ENCODE assay signal across 9 cellular contexts in the genomic region with DNA sequence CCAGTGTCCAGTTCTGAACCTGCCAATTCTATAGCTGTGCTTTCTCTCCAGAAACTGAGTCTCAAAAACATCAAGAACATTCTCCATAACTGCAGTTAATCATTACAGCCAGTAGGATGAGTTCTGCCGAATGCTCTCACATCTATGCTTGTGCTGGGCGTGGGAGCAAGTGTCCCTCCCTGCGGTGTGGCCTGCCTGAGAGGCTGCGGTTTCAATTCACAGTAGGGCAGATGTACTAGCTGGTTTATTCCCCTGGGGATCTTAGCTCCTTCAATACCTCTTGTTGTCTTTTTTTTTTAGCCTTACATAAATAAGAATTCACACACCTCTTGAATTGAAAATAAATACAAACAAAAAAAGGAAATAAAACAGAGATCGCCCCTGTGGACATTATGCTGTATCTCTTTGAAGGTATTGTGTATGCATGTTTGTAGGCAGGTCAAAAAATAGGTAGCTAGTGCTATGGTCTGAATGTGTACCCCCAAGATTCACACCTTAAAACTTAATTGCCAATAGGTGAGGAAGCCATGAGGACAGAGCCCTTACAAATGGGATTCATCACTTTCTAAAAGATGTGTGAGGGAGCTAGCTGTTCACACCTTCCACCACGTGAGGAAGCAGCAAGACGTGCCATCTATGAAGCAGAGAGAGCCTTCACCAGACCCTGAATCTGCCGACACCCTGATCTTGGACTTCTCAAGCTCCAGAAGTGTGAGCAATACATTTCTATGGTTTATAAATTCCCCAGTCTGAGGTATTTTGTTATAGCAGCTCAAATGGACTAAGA.
DNase-seq lines count a peak whose midpoint lies in the region; ATAC-seq and TF ChIP-seq lines count a peak whose summit lies in the region.
"Had no signal": no experiment of that assay in that cellular context is flagged by ENCODE, and none has a peak within 500 bp of the region (broad histone marks: within the 10 kb centered on the region; RNA-seq: fewer than 3 reads in every experiment).

No MANE protein-coding gene starts in this region.

- intact Hi-C loops in HCT116 (cut with micrococcal nuclease), result no loop called here
- intact Hi-C loops in thyroid gland (cut with DNase I), result no loop called here
- intact Hi-C loops in lower lobe of right lung (cut with DNase I), result no loop called here
- intact Hi-C loops in Right ventricle myocardium superior (cut with DNase I), result no loop called here

- H3K79me2 ChIP-seq in HCT116 (ENCODE audit: insufficient read depth, low read length) (no peaks in the 10 kb centered on the region), mesendoderm (ENCODE audit: control insufficient read depth, insufficient read depth, low read length) (no peaks in the 10 kb centered on the region)

- CTCF ChIA-PET in HCT116 (lab: Charles Lee), result no interaction called here

- H3K36me3 ChIP-seq in HCT116 (ENCODE audit: control insufficient read depth in 1 of 2, insufficient read depth in 2 of 2, low read length in 2 of 2) (no peaks in the 10 kb centered on the region), mesendoderm (ENCODE audit: control insufficient read depth, insufficient read depth, low read length) (no peaks in the 10 kb centered on the region), thyroid gland (no peaks in the 10 kb centered on the region), lower lobe of right lung (no peaks in the 10 kb centered on the region)

- H3K4me1 ChIP-seq in HCT116 (ENCODE audit: control insufficient read depth in 1 of 2, insufficient read depth in 2 of 2, low read length in 2 of 2), result no peaks in the 10 kb centered on the region
- no peaks in the 10 kb centered on the region for H3K4me1 ChIP-seq in mesendoderm (ENCODE audit: control insufficient read depth, low read depth, low read length)
- peaks cover 0 to 8% of the 10 kb centered on the region in 2 donors for H3K4me1 ChIP-seq in thyroid gland
- no peaks in the 10 kb centered on the region for H3K4me1 ChIP-seq in lower lobe of right lung

- peak; percentile 65 for ATAC-seq in GM18870 (IDR thresholded peaks at IDR 0.05; ENCODE audit: unreplicated experiment)
- ATAC-seq in HCT116, result peak; percentile 54
- no peak for ATAC-seq in lower lobe of right lung
- ATAC-seq in Right ventricle myocardium superior (ENCODE audit: poor library complexity), result no peak

- no peak for DNase-seq in HCT116 (ENCODE audit: low read depth, low spot score)
- peak; percentile 41 for DNase-seq in LHCN-M2 (ENCODE audit: low read depth)
- DNase-seq in mesendoderm, result peak; percentile 45
- DNase-seq in thyroid gland, result no peak
- DNase-seq in stimulated activated CD4-positive, alpha-beta T cell treated with anti-CD3 and anti-CD28 coated beads, Interleukin-4, amount 100 ng/mL, for 4 hours, result no peak
- DNase-seq in lower lobe of right lung, result no peak
- no peak for DNase-seq in Right ventricle myocardium superior
- DNase-seq: NCI-H2081 treated with DMSO at 0.1 percent for 48 hours had no signal

- H3K4ac ChIP-seq in mesendoderm (ENCODE audit: low read depth, low read length), result no peak overlapping the region

- H3K27ac ChIP-seq in HCT116 (ENCODE audit: low read depth, low read length), result no peak overlapping the region
- H3K27ac ChIP-seq in mesendoderm (ENCODE audit: low read depth, low read length), result no peak overlapping the region
- no peak overlapping the region for H3K27ac ChIP-seq in thyroid gland
- no peak overlapping the region for H3K27ac ChIP-seq in lower lobe of right lung

- H3K4me2 ChIP-seq in HCT116 (ENCODE audit: low read length) (no peak overlapping the region), mesendoderm (ENCODE audit: low read length) (no peak overlapping the region)

- H3K79me1 ChIP-seq in mesendoderm (ENCODE audit: low read length), result no peaks in the 10 kb centered on the region

- no peak overlapping the region for H2BK15ac ChIP-seq in mesendoderm (replicated peaks; ENCODE audit: low read depth)

- H3K9me2 ChIP-seq in HCT116 (ENCODE audit: insufficient read depth), result no peaks in the 10 kb centered on the region

- no peak overlapping the region for H3K9ac ChIP-seq in HCT116 (ENCODE audit: low read length)
- no peak overlapping the region for H3K9ac ChIP-seq in mesendoderm (ENCODE audit: low read length)

- H4K8ac ChIP-seq in mesendoderm (ENCODE audit: low read depth, low read length), result no peak overlapping the region

- no peak overlapping the region for H2AK5ac ChIP-seq in mesendoderm (ENCODE audit: low read length)

- no peaks in the 10 kb centered on the region for H4K20me1 ChIP-seq in HCT116 (ENCODE audit: insufficient read depth)

- H3K23ac ChIP-seq in mesendoderm (ENCODE audit: low read length), result no peak overlapping the region

- H2BK5ac ChIP-seq in mesendoderm (ENCODE audit: low read length), result no peak overlapping the region

- TF ChIP-seq RAD21 in HCT116 (IDR thresholded peaks at IDR 0.05; ENCODE audit: low read depth), result no peak

- no peaks in the 10 kb centered on the region for H3K9me3 ChIP-seq in HCT116 (ENCODE audit: control insufficient read depth in 1 of 2, insufficient read depth in 1 of 2, low read depth in 1 of 2, low read length in 2 of 2)
- H3K9me3 ChIP-seq in thyroid gland, result no peaks in the 10 kb centered on the region
- no peaks in the 10 kb centered on the region for H3K9me3 ChIP-seq in lower lobe of right lung

- H3K18ac ChIP-seq in mesendoderm (ENCODE audit: low read length), result no peak overlapping the region

- POLR2A ChIA-PET in HCT116 (lab: Charles Lee), result no interaction called here

- H2BK120ac ChIP-seq in mesendoderm (ENCODE audit: low read depth, low read length), result no peak overlapping the region

- no peak overlapping the region for H3K4me3 ChIP-seq in HCT116 (replicated peaks in 1 of 2; ENCODE audit: low read depth in 1 of 2, low read length in 2 of 2)
- no peak overlapping the region for H3K4me3 ChIP-seq in mesendoderm (ENCODE audit: low read length)
- H3K4me3 ChIP-seq in thyroid gland (replicated peaks in 1 of 3), result no peak overlapping the region
- no peak overlapping the region for H3K4me3 ChIP-seq in lower lobe of right lung

- no TSS peak for BruUV-seq in HCT116 (replicated peaks; lab: Mats Ljungman, UMichigan)

- no peak overlapping the region for H2AFZ ChIP-seq in HCT116 (ENCODE audit: low read depth, low read length, poor library complexity, severe bottlenecking)

- TF ChIP-seq POLR2A in HCT116 (IDR thresholded peaks at IDR 0.05; ENCODE audit: borderline replicate concordance, extremely low read depth, insufficient read depth, insufficient read length) (no peak), thyroid gland (IDR thresholded peaks at IDR 0.05) (no peak)

- no peak overlapping the region for H3K56ac ChIP-seq in mesendoderm (ENCODE audit: low read length)

- H3K27me3 ChIP-seq in HCT116 (ENCODE audit: insufficient read depth, low read length) (no peaks in the 10 kb centered on the region), mesendoderm (ENCODE audit: insufficient read depth, low read length, poor library complexity) (no peaks in the 10 kb centered on the region), thyroid gland (no peaks in the 10 kb centered on the region), lower lobe of right lung (ENCODE audit: low read depth) (no peaks in the 10 kb centered on the region)

- no CpG with 5 or more reads among the region's 8 CpGs for WGBS in mesendoderm (ENCODE audit: extremely low coverage, insufficient coverage, low lambda C conversion rate)
- 90 to 96% methylated on average over 8 of the region's 8 CpGs for WGBS in thyroid gland, 2 donors

- TF ChIP-seq CTCF in HCT116 (IDR thresholded peaks at IDR 0.05 in 2 of 3, conservative IDR thresholded peaks at IDR 0.05 in 1 of 3; ENCODE audit: borderline replicate concordance in 1 of 3, insufficient read depth in 1 of 3, low read depth in 2 of 3, low read length in 2 of 3) (no peak), thyroid gland (IDR thresholded peaks at IDR 0.05) (no peak), lower lobe of right lung (IDR thresholded peaks at IDR 0.05) (no peak)

- no peak overlapping the region for H4K5ac ChIP-seq in mesendoderm (ENCODE audit: low read length)

- RAD21 ChIA-PET in HCT116 (lab: Charles Lee; ENCODE audit: low non-redundant PET in 1 of 2, low total read pairs in 2 of 2, uncharacterized antibody in 2 of 2, unreplicated experiment in 2 of 2), result no interaction called here

TF ChIP-seq in HCT116, 20 proteins besides CTCF, POLR2A, EP300 and RAD21 (continues in another document):
- no peak for TF ChIP-seq SIN3A (IDR thresholded peaks at IDR 0.05; ENCODE audit: low read depth)
- no peak for TF ChIP-seq ZNF274 (IDR thresholded peaks at IDR 0.05; ENCODE audit: low read depth, low read length)
- no peak for TF ChIP-seq POLR2AphosphoS5 (IDR thresholded peaks at IDR 0.05; ENCODE audit: low read depth, low read length)
- no peak for TF ChIP-seq EZH2 (IDR thresholded peaks at IDR 0.05)
- TF ChIP-seq YY1 (IDR thresholded peaks at IDR 0.05; ENCODE audit: extremely low read depth, insufficient replicate concordance, low read depth, low read length), result no peak
- no peak for TF ChIP-seq ELF1 (IDR thresholded peaks at IDR 0.05; ENCODE audit: borderline replicate concordance, low read depth)
- no peak for TF ChIP-seq CEBPB (IDR thresholded peaks at IDR 0.05; ENCODE audit: low read depth)
- no peak for TF ChIP-seq JUND (IDR thresholded peaks at IDR 0.05)
- TF ChIP-seq ZBTB33 (IDR thresholded peaks at IDR 0.05; ENCODE audit: extremely low read depth, insufficient replicate concordance, low read length), result no peak
- TF ChIP-seq, protein P1, sequence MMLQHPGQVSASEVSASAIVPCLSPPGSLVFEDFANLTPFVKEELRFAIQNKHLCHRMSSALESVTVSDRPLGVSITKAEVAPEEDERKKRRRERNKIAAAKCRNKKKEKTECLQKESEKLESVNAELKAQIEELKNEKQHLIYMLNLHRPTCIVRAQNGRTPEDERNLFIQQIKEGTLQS (IDR thresholded peaks at IDR 0.05), result no peak
- no peak for TF ChIP-seq FOSL1 (IDR thresholded peaks at IDR 0.05; ENCODE audit: low read depth)
- no peak for TF ChIP-seq CBX3 (IDR thresholded peaks at IDR 0.05; ENCODE audit: low read depth)

Comparison
In these comparisons a context has a peak if more than half of its experiments do, and no peak if none do; other contexts are left out.
1. ATAC-seq: peak in GM18870 (single experiment) and HCT116 (single experiment); none in lower lobe of right lung (0 of 2) and Right ventricle myocardium superior (single experiment).
2. DNase-seq: peak in LHCN-M2 (single experiment) and mesendoderm (single experiment); none in HCT116 (single experiment), thyroid gland (0 of 2), stimulated activated CD4-positive, alpha-beta T cell treated with anti-CD3 and anti-CD28 coated beads, Interleukin-4, amount 100 ng/mL, for 4 hours (0 of 2), lower lobe of right lung (single experiment) and Right ventricle myocardium superior (single experiment).